In genomic region chr2:98806266-98806697, GRCh38 we compare ENCODE assay signal across 8 cellular contexts.
DNase-seq lines count a peak whose midpoint lies in the region; ATAC-seq and TF ChIP-seq lines count a peak whose summit lies in the region.

No MANE protein-coding gene starts in this region.

- BruUV-seq in PC-9 (replicated peaks; lab: Mats Ljungman, UMichigan), result no TSS peak

- DNase-seq in EH (ENCODE audit: low read depth), result peak; percentile 43
- peak in 1 of 2 experiments; percentile 66 for DNase-seq in PC-9
- DNase-seq in fibroblast of peridontal ligament (ENCODE audit: extremely low read depth), result peak; percentile 2
- DNase-seq in omental fat pad (ENCODE audit: low spot score), result no peak
- DNase-seq in GM19240 (ENCODE audit: insufficient read length, low spot score), result no peak
- DNase-seq in inferior parietal cortex (ENCODE audit: extremely low spot score), result no peak

- intact Hi-C loops in PC-9 (cut with micrococcal nuclease; ENCODE audit: unreplicated experiment), result no loop called here

- H2AFZ ChIP-seq in PC-9, result no peak overlapping the region

- peak; percentile 66 for ATAC-seq in omental fat pad (ENCODE audit: low FRiP score)
- no peak for ATAC-seq in HG02588 (IDR thresholded peaks at IDR 0.05; ENCODE audit: unreplicated experiment)
- no peak for ATAC-seq in HG03159 (IDR thresholded peaks at IDR 0.05; ENCODE audit: unreplicated experiment)

- H3K27ac ChIP-seq in PC-9, result peak overlapping the region; percentile 27

- no peaks in the 10 kb centered on the region for H3K9me3 ChIP-seq in PC-9 (ENCODE audit: insufficient read depth, low read depth)

- H3K4me1 ChIP-seq in PC-9 (replicated peaks; ENCODE audit: insufficient read depth), result peaks cover 23% of the 10 kb centered on the region

- TF ChIP-seq CTCF in PC-9 (conservative IDR thresholded peaks at IDR 0.05), result no peak
- no peak for TF ChIP-seq CTCF in omental fat pad (IDR thresholded peaks at IDR 0.05)

- H3K36me3 ChIP-seq in PC-9 (ENCODE audit: low read depth), result no peaks in the 10 kb centered on the region

- POLR2A ChIA-PET in PC-9 (lab: Charles Lee; ENCODE audit: unreplicated experiment), result interaction anchor here (0.6 kb wide), 1 partner anchor 114 kb away, joined by 4 read pairs; no protein-coding TSS in a partner anchor

- H3K79me2 ChIP-seq in PC-9 (ENCODE audit: low read depth), result no peaks in the 10 kb centered on the region

- H4K20me1 ChIP-seq in PC-9 (ENCODE audit: insufficient read depth), result no peaks in the 10 kb centered on the region

- H3K9me2 ChIP-seq in PC-9 (ENCODE audit: insufficient read depth), result no peaks in the 10 kb centered on the region

- peaks cover 4% of the 10 kb centered on the region; the same call in 1 of the 2 replicates for H3F3A ChIP-seq in PC-9 (ENCODE audit: insufficient read depth, low read depth)

- H3K4me2 ChIP-seq in PC-9, result no peak overlapping the region

- H3K4me3 ChIP-seq in PC-9, result no peak overlapping the region

- H3K27me3 ChIP-seq in PC-9 (ENCODE audit: insufficient read depth, low read depth), result no peaks in the 10 kb centered on the region

- CTCF ChIA-PET in PC-9 (lab: Charles Lee), result no interaction called here

Comparison
In these comparisons a context has a peak if more than half of its experiments do, and no peak if none do; other contexts are left out.
1. DNase-seq: peak in EH (single experiment) and fibroblast of peridontal ligament (single experiment); none in omental fat pad (single experiment), GM19240 (single experiment) and inferior parietal cortex (single experiment).